Comparison of ENCODE assay signal across 10 cellular contexts in genomic region chr16:84548971-84549844, GRCh38. TPM values are rescaled to one million over a fixed set of nuclear protein-coding genes. Genes with fewer than 3 reads are reported as not detected.
DNase-seq lines count a peak whose midpoint lies in the region; ATAC-seq and TF ChIP-seq lines count a peak whose summit lies in the region.
"Had no signal": no experiment of that assay in that cellular context is flagged by ENCODE, and none has a peak within 500 bp of the region (broad histone marks: within the 10 kb centered on the region; RNA-seq: fewer than 3 reads in every experiment).

No MANE protein-coding gene starts in this region.

- no peaks in the 10 kb centered on the region for H3K27me3 ChIP-seq in thymus (ENCODE audit: control insufficient read depth, insufficient read depth)
- H3K27me3 ChIP-seq: ascending aorta had no signal

- H3K27ac ChIP-seq in thymus (ENCODE audit: low read depth) (peak overlapping the region; percentile 65), coronary artery (peak overlapping the region in 1 of 2 donors; percentile 56)
- H3K27ac ChIP-seq: 22Rv1, ascending aorta had no signal

- CTCF ChIA-PET in activated naive CD4-positive, alpha-beta T cell treated with anti-CD3 and anti-CD28 coated beads, Interleukin-2, amount 10 ng/mL, durations not matched to agents 7 days and 5 days (lab: Charles Lee) = interaction anchor here (0.8 to 1.8 kb wide), 4 partner anchors 31 to 51 kb away, joined by 4 to 9 read pairs (median 6); no protein-coding TSS in a partner anchor

- no peak for TF ChIP-seq CTCF in coronary artery (IDR thresholded peaks at IDR 0.05)

- H3K9me3 ChIP-seq in thymus (ENCODE audit: control insufficient read depth) = no peaks in the 10 kb centered on the region
- H3K9me3 ChIP-seq: ascending aorta had no signal

- H3K4me3 Mint-ChIP-seq in activated naive CD4-positive, alpha-beta T cell treated with anti-CD3 and anti-CD28 coated beads, Interleukin-2, amount 10 ng/mL, durations not matched to agents 7 days and 5 days = peak overlapping the region; percentile 86

- peaks cover 60% of the 10 kb centered on the region for H3K36me3 Mint-ChIP-seq in activated naive CD4-positive, alpha-beta T cell treated with anti-CD3 and anti-CD28 coated beads, Interleukin-2, amount 10 ng/mL, durations not matched to agents 7 days and 5 days

- no peaks in the 10 kb centered on the region for H3K36me3 ChIP-seq in thymus (ENCODE audit: control insufficient read depth, insufficient read depth)
- H3K36me3 ChIP-seq: ascending aorta had no signal

- peaks cover 6% of the 10 kb centered on the region for H3K4me1 ChIP-seq in thymus (ENCODE audit: control insufficient read depth, insufficient read depth, low read length)
- H3K4me1 ChIP-seq: ascending aorta had no signal

- DNase-seq in NCI-H1417 (lab: John Stamatoyannopoulos, UW) (peak in 2 of 3 experiments; percentile 11 to 15), NCI-H1417 treated with DMSO at 0.1 percent for 48 hours (lab: John Stamatoyannopoulos, UW) (no peak), medulla oblongata (ENCODE audit: extremely low spot score) (peak; percentile 58), NCI-H524 treated with DMSO at 0.1 percent for 48 hours (lab: John Stamatoyannopoulos, UW) (no peak), coronary artery (ENCODE audit: low spot score) (no peak)
- peak; percentile 65 for DNase-seq in activated naive CD4-positive, alpha-beta T cell treated with anti-CD3 and anti-CD28 coated beads, Interleukin-2, amount 10 ng/mL, durations not matched to agents 7 days and 5 days

- H3K4me1 Mint-ChIP-seq in activated naive CD4-positive, alpha-beta T cell treated with anti-CD3 and anti-CD28 coated beads, Interleukin-2, amount 10 ng/mL, durations not matched to agents 7 days and 5 days = peaks cover 67% of the 10 kb centered on the region

- no peaks in the 10 kb centered on the region for H3K9me3 Mint-ChIP-seq in activated naive CD4-positive, alpha-beta T cell treated with anti-CD3 and anti-CD28 coated beads, Interleukin-2, amount 10 ng/mL, durations not matched to agents 7 days and 5 days

- no peak for ATAC-seq in GM21723 (IDR thresholded peaks at IDR 0.05; ENCODE audit: unreplicated experiment)

- no peak overlapping the region for H3K4me3 ChIP-seq in thymus (ENCODE audit: low read length)
- no peak overlapping the region for H3K4me3 ChIP-seq in coronary artery
- H3K4me3 ChIP-seq: ascending aorta had no signal

- no peaks in the 10 kb centered on the region for H3K27me3 Mint-ChIP-seq in activated naive CD4-positive, alpha-beta T cell treated with anti-CD3 and anti-CD28 coated beads, Interleukin-2, amount 10 ng/mL, durations not matched to agents 7 days and 5 days

- 87% methylated on average over 25 of the region's 25 CpGs for WGBS in thymus

- H3K27ac Mint-ChIP-seq in activated naive CD4-positive, alpha-beta T cell treated with anti-CD3 and anti-CD28 coated beads, Interleukin-2, amount 10 ng/mL, durations not matched to agents 7 days and 5 days = peak overlapping the region; percentile 96

RNA-seq across cellular contexts. Expression of gene MEAK7, which starts 44.7 kb away (rescaled TPM):
- 4.4 TPM for polyA plus RNA-seq in thymus

Comparison
In these comparisons a context has a peak if more than half of its experiments do, and no peak if none do; other contexts are left out.
1. DNase-seq: peak in NCI-H1417 (2 of 3), activated naive CD4-positive, alpha-beta T cell treated with anti-CD3 and anti-CD28 coated beads, Interleukin-2, amount 10 ng/mL, durations not matched to agents 7 days and 5 days (single experiment) and medulla oblongata (single experiment); none in NCI-H1417 treated with DMSO at 0.1 percent for 48 hours (single experiment), NCI-H524 treated with DMSO at 0.1 percent for 48 hours (single experiment) and coronary artery (single experiment).